1 cellular context compared by ENCODE assay signal in the genomic region with DNA sequence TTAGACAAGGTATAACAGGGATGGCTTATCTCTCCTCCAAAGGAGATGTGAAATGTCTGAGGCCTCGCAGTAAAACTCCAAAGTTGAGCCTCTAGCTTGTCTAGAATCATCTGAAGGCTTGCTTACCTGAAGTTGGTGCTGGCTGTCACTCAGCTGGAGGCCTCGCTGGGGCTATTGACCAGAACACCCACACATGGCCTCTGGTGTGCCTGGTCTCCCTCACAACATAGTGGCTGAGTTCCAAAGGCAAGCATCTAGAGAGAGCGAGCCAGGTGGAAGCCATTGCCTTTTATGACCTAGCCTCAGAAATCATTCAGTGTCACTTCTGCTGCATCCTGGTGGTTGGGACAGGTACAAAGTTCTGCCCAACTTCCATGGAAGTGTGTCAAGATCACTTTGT.
TF ChIP-seq lines count a peak whose summit lies in the region.

No MANE protein-coding gene starts in this region.

TF ChIP-seq in IMR-90, 13 proteins besides CTCF, POLR2A, EP300 and RAD21 (continued from another document):
- TF ChIP-seq MAFK (IDR thresholded peaks at IDR 0.05; ENCODE audit: low read depth, low read length) = no peak
- TF ChIP-seq MXI1 (IDR thresholded peaks at IDR 0.05; ENCODE audit: borderline replicate concordance, low read depth, low read length) = no peak
- TF ChIP-seq RFX5 (IDR thresholded peaks at IDR 0.05; ENCODE audit: low read depth, low read length) = no peak
- TF ChIP-seq, protein P1, sequence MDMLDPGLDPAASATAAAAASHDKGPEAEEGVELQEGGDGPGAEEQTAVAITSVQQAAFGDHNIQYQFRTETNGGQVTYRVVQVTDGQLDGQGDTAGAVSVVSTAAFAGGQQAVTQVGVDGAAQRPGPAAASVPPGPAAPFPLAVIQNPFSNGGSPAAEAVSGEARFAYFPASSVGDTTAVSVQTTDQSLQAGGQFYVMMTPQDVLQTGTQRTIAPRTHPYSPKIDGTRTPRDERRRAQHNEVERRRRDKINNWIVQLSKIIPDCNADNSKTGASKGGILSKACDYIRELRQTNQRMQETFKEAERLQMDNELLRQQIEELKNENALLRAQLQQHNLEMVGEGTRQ (IDR thresholded peaks at IDR 0.05; ENCODE audit: low read depth, low read length) = no peak
- TF ChIP-seq BHLHE40 (IDR thresholded peaks at IDR 0.05; ENCODE audit: low read depth, low read length) = no peak
- no peak for TF ChIP-seq RCOR1 (IDR thresholded peaks at IDR 0.05; ENCODE audit: insufficient replicate concordance, low read length)
- TF ChIP-seq, protein P2, sequence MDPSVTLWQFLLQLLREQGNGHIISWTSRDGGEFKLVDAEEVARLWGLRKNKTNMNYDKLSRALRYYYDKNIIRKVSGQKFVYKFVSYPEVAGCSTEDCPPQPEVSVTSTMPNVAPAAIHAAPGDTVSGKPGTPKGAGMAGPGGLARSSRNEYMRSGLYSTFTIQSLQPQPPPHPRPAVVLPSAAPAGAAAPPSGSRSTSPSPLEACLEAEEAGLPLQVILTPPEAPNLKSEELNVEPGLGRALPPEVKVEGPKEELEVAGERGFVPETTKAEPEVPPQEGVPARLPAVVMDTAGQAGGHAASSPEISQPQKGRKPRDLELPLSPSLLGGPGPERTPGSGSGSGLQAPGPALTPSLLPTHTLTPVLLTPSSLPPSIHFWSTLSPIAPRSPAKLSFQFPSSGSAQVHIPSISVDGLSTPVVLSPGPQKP (IDR thresholded peaks at IDR 0.05; ENCODE audit: borderline replicate concordance, low read depth, low read length) = no peak
- TF ChIP-seq FOS (IDR thresholded peaks at IDR 0.05; ENCODE audit: low read depth, low read length) = no peak
- no peak for TF ChIP-seq SMC3 (IDR thresholded peaks at IDR 0.05; ENCODE audit: low read depth, low read length)
- TF ChIP-seq CHD1 (IDR thresholded peaks at IDR 0.05; ENCODE audit: low read depth, low read length) = no peak
